Comparison of ENCODE assay signal across 8 cellular contexts in genomic region chr7:129611246-129612111, GRCh38. TPM values are rescaled to one million over a fixed set of nuclear protein-coding genes. Genes with fewer than 3 reads are reported as not detected.
DNase-seq lines count a peak whose midpoint lies in the region; ATAC-seq and TF ChIP-seq lines count a peak whose summit lies in the region.

Gene NRF1, plus strand, starts transcription at chr7:129611720. Its CDS starts 45,632 bp downstream, at chr7:129657352.

- no peaks in the 10 kb centered on the region for H3K9me3 ChIP-seq in RWPE2 (ENCODE audit: severe bottlenecking)
- no peaks in the 10 kb centered on the region for H3K9me3 ChIP-seq in neural cell (ENCODE audit: low read length)

- H3K9ac ChIP-seq in neural cell (ENCODE audit: low read length): peak within 1 kb of the TSS; percentile 93

- no peaks in the 10 kb centered on the region for H3K9me3 Mint-ChIP-seq in stimulated activated naive CD8-positive, alpha-beta T cell treated with anti-CD3 and anti-CD28 coated beads, Interleukin-15, amount 100 ng/mL, for 72 hours

- H3K4me3 ChIP-seq in RWPE2 (ENCODE audit: severe bottlenecking): peak within 1 kb of the TSS; percentile 75
- H3K4me3 ChIP-seq in neural cell (ENCODE audit: low read length): peak within 1 kb of the TSS; percentile 91

- H3K79me2 ChIP-seq in neural cell (replicated peaks; ENCODE audit: insufficient read depth, low read length): peaks cover 54% of the 10 kb centered on the region

- no peaks in the 10 kb centered on the region for H3K9me2 ChIP-seq in neural cell (ENCODE audit: insufficient read depth, low read length)

- H3K4me3 Mint-ChIP-seq in stimulated activated naive CD8-positive, alpha-beta T cell treated with anti-CD3 and anti-CD28 coated beads, Interleukin-15, amount 100 ng/mL, for 72 hours: peak within 1 kb of the TSS; percentile 95 to 97

- peak; percentile 44 for TF ChIP-seq RAD21 in neural cell (conservative IDR thresholded peaks at IDR 0.05)

- H4K20me1 ChIP-seq in neural cell (ENCODE audit: insufficient read depth): no peaks in the 10 kb centered on the region

- peaks cover 21% of the 10 kb centered on the region for H3K4me1 ChIP-seq in RWPE2 (ENCODE audit: insufficient read depth, poor library complexity, severe bottlenecking)

- H3K27me3 Mint-ChIP-seq in stimulated activated naive CD8-positive, alpha-beta T cell treated with anti-CD3 and anti-CD28 coated beads, Interleukin-15, amount 100 ng/mL, for 72 hours: no peaks in the 10 kb centered on the region

- peak within 1 kb of the TSS; percentile 100 for H3K27ac Mint-ChIP-seq in stimulated activated naive CD8-positive, alpha-beta T cell treated with anti-CD3 and anti-CD28 coated beads, Interleukin-15, amount 100 ng/mL, for 72 hours

- H3F3A ChIP-seq in neural cell (ENCODE audit: insufficient read depth, low read length, poor library complexity, severe bottlenecking): no peaks in the 10 kb centered on the region

- peak within 1 kb of the TSS; percentile 68 for H3K27ac ChIP-seq in RWPE2 (ENCODE audit: poor library complexity, severe bottlenecking)
- peak within 1 kb of the TSS; percentile 96 for H3K27ac ChIP-seq in neural cell (ENCODE audit: low read length)

- TF ChIP-seq EP300 in neural cell (conservative IDR thresholded peaks at IDR 0.05; ENCODE audit: poor library complexity, severe bottlenecking): peak; percentile 79

- peak within 1 kb of the TSS; percentile 88 for H2AFZ ChIP-seq in neural cell (ENCODE audit: low read depth, low read length)

- DNase-seq in Daoy (ENCODE audit: low read depth): peak; percentile 99
- peak; percentile 77 to 83 for DNase-seq in Kasumi-1 (lab: John Stamatoyannopoulos, UW)
- DNase-seq in RWPE2 (ENCODE audit: low spot score): peak; percentile 81
- peak; percentile 87 for DNase-seq in activated effector memory CD4-positive, alpha-beta T cell treated with Interleukin-2 at 50 U/mL for 16 hours
- DNase-seq in fibroblast of the conjunctiva (ENCODE audit: low read depth): peak; percentile 80
- DNase-seq in stimulated activated naive CD8-positive, alpha-beta T cell treated with anti-CD3 and anti-CD28 coated beads, Interleukin-15, amount 100 ng/mL, for 72 hours: peak; percentile 93 to 94

- peak within 1 kb of the TSS; percentile 93 for H3K4me2 ChIP-seq in neural cell (ENCODE audit: low read length)

- peaks cover 19% of the 10 kb centered on the region for H3K36me3 ChIP-seq in RWPE2 (ENCODE audit: low read depth)
- no peaks in the 10 kb centered on the region for H3K36me3 ChIP-seq in neural cell (ENCODE audit: insufficient read depth, low read length)

- TF ChIP-seq CTCF in RWPE2 (IDR thresholded peaks at IDR 0.05; ENCODE audit: poor library complexity, severe bottlenecking): no peak
- TF ChIP-seq CTCF in neural cell (IDR thresholded peaks at IDR 0.05; ENCODE audit: poor library complexity, severe bottlenecking): peak; percentile 70

- peaks cover 62% of the 10 kb centered on the region for H3K4me1 Mint-ChIP-seq in stimulated activated naive CD8-positive, alpha-beta T cell treated with anti-CD3 and anti-CD28 coated beads, Interleukin-15, amount 100 ng/mL, for 72 hours

- ATAC-seq in GM21737 (IDR thresholded peaks at IDR 0.05; ENCODE audit: unreplicated experiment): peak; percentile 63
- ATAC-seq in RWPE2 (ENCODE audit: low read depth): peak; percentile 90
- peak; percentile 89 for ATAC-seq in stimulated activated naive CD8-positive, alpha-beta T cell treated with anti-CD3 and anti-CD28 coated beads, Interleukin-15, amount 100 ng/mL, for 72 hours

- H3K27me3 ChIP-seq in RWPE2 (ENCODE audit: insufficient read depth, poor library complexity, severe bottlenecking): no peaks in the 10 kb centered on the region
- no peaks in the 10 kb centered on the region for H3K27me3 ChIP-seq in neural cell (ENCODE audit: insufficient read depth, low read depth, low read length)

TF ChIP-seq in neural cell, 6 proteins besides CTCF, POLR2A, EP300 and RAD21:
- TF ChIP-seq SMC3 (conservative IDR thresholded peaks at IDR 0.05; ENCODE audit: poor library complexity): peak; percentile 48
- TF ChIP-seq EZH2 (IDR thresholded peaks at IDR 0.05; ENCODE audit: borderline replicate concordance, insufficient read depth, low read length, poor library complexity, severe bottlenecking): no peak
- TF ChIP-seq, protein P1, sequence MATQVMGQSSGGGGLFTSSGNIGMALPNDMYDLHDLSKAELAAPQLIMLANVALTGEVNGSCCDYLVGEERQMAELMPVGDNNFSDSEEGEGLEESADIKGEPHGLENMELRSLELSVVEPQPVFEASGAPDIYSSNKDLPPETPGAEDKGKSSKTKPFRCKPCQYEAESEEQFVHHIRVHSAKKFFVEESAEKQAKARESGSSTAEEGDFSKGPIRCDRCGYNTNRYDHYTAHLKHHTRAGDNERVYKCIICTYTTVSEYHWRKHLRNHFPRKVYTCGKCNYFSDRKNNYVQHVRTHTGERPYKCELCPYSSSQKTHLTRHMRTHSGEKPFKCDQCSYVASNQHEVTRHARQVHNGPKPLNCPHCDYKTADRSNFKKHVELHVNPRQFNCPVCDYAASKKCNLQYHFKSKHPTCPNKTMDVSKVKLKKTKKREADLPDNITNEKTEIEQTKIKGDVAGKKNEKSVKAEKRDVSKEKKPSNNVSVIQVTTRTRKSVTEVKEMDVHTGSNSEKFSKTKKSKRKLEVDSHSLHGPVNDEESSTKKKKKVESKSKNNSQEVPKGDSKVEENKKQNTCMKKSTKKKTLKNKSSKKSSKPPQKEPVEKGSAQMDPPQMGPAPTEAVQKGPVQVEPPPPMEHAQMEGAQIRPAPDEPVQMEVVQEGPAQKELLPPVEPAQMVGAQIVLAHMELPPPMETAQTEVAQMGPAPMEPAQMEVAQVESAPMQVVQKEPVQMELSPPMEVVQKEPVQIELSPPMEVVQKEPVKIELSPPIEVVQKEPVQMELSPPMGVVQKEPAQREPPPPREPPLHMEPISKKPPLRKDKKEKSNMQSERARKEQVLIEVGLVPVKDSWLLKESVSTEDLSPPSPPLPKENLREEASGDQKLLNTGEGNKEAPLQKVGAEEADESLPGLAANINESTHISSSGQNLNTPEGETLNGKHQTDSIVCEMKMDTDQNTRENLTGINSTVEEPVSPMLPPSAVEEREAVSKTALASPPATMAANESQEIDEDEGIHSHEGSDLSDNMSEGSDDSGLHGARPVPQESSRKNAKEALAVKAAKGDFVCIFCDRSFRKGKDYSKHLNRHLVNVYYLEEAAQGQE (IDR thresholded peaks at IDR 0.05; ENCODE audit: borderline replicate concordance): peak; percentile 85
- TF ChIP-seq TAF1 (IDR thresholded peaks at IDR 0.05; ENCODE audit: low read depth): peak; percentile 73
- peak; percentile 88 for TF ChIP-seq MXI1 (conservative IDR thresholded peaks at IDR 0.05; ENCODE audit: poor library complexity, severe bottlenecking)
- peak; percentile 92 for TF ChIP-seq POLR2AphosphoS5 (IDR thresholded peaks at IDR 0.05)

RNA-seq across cellular contexts. Expression of gene NRF1, which starts in this region (rescaled TPM):
- total RNA-seq in Daoy (2014; rRNA removed; shearing (Covaris generic)): 10.7 and 15.7 TPM in 2 replicates
- 13.2 and 22.8 TPM in 2 replicates for polyA plus RNA-seq in neural cell
- polyA minus RNA-seq in neural cell: 21.2 and 24.3 TPM in 2 replicates

Comparison
In these comparisons a context has a peak if more than half of its experiments do, and no peak if none do; other contexts are left out.
1. Peak in every context shown above with its lines: DNase-seq, ATAC-seq, H3K4me3 ChIP-seq and H3K27ac ChIP-seq.